1 cellular context compared by ENCODE assay signal in genomic region chr19:48965806-48966540, GRCh38.
TF ChIP-seq lines count a peak whose summit lies in the region.

No MANE protein-coding gene starts in this region.

TF ChIP-seq in IMR-90, 13 proteins besides CTCF, POLR2A, EP300 and RAD21 (continued from another document):
- no peak for TF ChIP-seq CEBPB (IDR thresholded peaks at IDR 0.05; ENCODE audit: low read depth, low read length)
- no peak for TF ChIP-seq MAZ (IDR thresholded peaks at IDR 0.05; ENCODE audit: borderline replicate concordance, low read depth, low read length)
- TF ChIP-seq USF2 (IDR thresholded peaks at IDR 0.05; ENCODE audit: low read depth, low read length), result 0 out of 2 replicates have a peak, but pooled peaks have one; percentile 30
- TF ChIP-seq MAFK (IDR thresholded peaks at IDR 0.05; ENCODE audit: low read depth, low read length), result no peak
